ENCODE assay signal across 20 cellular contexts in genomic region chr18:11392292-11392691, GRCh38.
DNase-seq lines count a peak whose midpoint lies in the region; ATAC-seq and TF ChIP-seq lines count a peak whose summit lies in the region.
"Had no signal": no experiment of that assay in that cellular context is flagged by ENCODE, and none has a peak within 500 bp of the region (broad histone marks: within the 10 kb centered on the region; RNA-seq: fewer than 3 reads in every experiment).

No MANE protein-coding gene starts in this region.

- peak; percentile 71 for DNase-seq in DMS53 (lab: John Stamatoyannopoulos, UW)
- peak; percentile 22 for DNase-seq in HT-29 (ENCODE audit: low spot score)
- DNase-seq in WTC11 (ENCODE audit: low spot score), result no peak
- DNase-seq in iPS-NIHi11 (ENCODE audit: low spot score), result peak; percentile 61
- no peak for DNase-seq in tibial nerve (ENCODE audit: low spot score in 2 of 2)
- DNase-seq in activated naive CD8-positive, alpha-beta T cell treated with anti-CD3 and anti-CD28 coated beads for 36 hours, result no peak
- no peak for DNase-seq in NCI-H2107 (lab: John Stamatoyannopoulos, UW)
- DNase-seq: activated CD4-positive, alpha-beta T cell treated with anti-CD3 and anti-CD28 coated beads for 1 hour; activated CD8-positive, alpha-beta memory T cell treated with anti-CD3 and anti-CD28 coated beads, Interleukin-2, amount 10 ng/mL, durations not matched to agents 7 days and 5 days; activated effector memory CD4-positive, alpha-beta T cell treated with anti-CD3 and anti-CD28 coated beads, Interleukin-2, amount 50 U/mL, for 16 hours; CD8-positive, alpha-beta memory T cell; GF-D8; HFFc6; islet precursor cell; NCI-H2081 treated with DMSO at 0.1 percent for 48 hours; SHP77; stimulated activated naive CD8-positive, alpha-beta T cell treated with anti-CD3 and anti-CD28 coated beads, Interleukin-15, amount 100 ng/mL, for 72 hours had no signal

- H3K36me3 Mint-ChIP-seq in WTC11, result no peaks in the 10 kb centered on the region
- H3K36me3 Mint-ChIP-seq in activated naive CD8-positive, alpha-beta T cell treated with anti-CD3 and anti-CD28 coated beads for 36 hours, result no peaks in the 10 kb centered on the region
- H3K36me3 Mint-ChIP-seq: activated CD8-positive, alpha-beta memory T cell treated with anti-CD3 and anti-CD28 coated beads, Interleukin-2, amount 10 ng/mL, durations not matched to agents 7 days and 5 days; CD8-positive, alpha-beta memory T cell had no signal

- no peak for TF ChIP-seq EP300 in tibial nerve (IDR thresholded peaks at IDR 0.05)

- H3K27ac Mint-ChIP-seq in WTC11, result no peak overlapping the region
- H3K27ac Mint-ChIP-seq in activated naive CD8-positive, alpha-beta T cell treated with anti-CD3 and anti-CD28 coated beads for 36 hours, result no peak overlapping the region
- H3K27ac Mint-ChIP-seq: activated CD8-positive, alpha-beta memory T cell treated with anti-CD3 and anti-CD28 coated beads, Interleukin-2, amount 10 ng/mL, durations not matched to agents 7 days and 5 days; CD8-positive, alpha-beta memory T cell; HFFc6; stimulated activated naive CD8-positive, alpha-beta T cell treated with anti-CD3 and anti-CD28 coated beads, Interleukin-15, amount 100 ng/mL, for 72 hours had no signal

- no peak for TF ChIP-seq POLR2A in tibial nerve (IDR thresholded peaks at IDR 0.05)

- peaks cover 23% of the 10 kb centered on the region for H3K4me1 Mint-ChIP-seq in WTC11
- H3K4me1 Mint-ChIP-seq in activated naive CD8-positive, alpha-beta T cell treated with anti-CD3 and anti-CD28 coated beads for 36 hours, result no peaks in the 10 kb centered on the region
- H3K4me1 Mint-ChIP-seq: activated CD8-positive, alpha-beta memory T cell treated with anti-CD3 and anti-CD28 coated beads, Interleukin-2, amount 10 ng/mL, durations not matched to agents 7 days and 5 days; CD8-positive, alpha-beta memory T cell; stimulated activated naive CD8-positive, alpha-beta T cell treated with anti-CD3 and anti-CD28 coated beads, Interleukin-15, amount 100 ng/mL, for 72 hours had no signal

- TF ChIP-seq CTCF in WTC11 (IDR thresholded peaks at IDR 0.05) (no peak), tibial nerve (IDR thresholded peaks at IDR 0.05) (no peak)

- ATAC-seq in WTC11, result peak; percentile 71
- no peak for ATAC-seq in HG03342 (IDR thresholded peaks at IDR 0.05; ENCODE audit: unreplicated experiment)
- ATAC-seq: activated CD8-positive, alpha-beta memory T cell treated with anti-CD3 and anti-CD28 coated beads, Interleukin-2, amount 10 ng/mL, durations not matched to agents 7 days and 5 days; gastroesophageal sphincter; stimulated activated naive CD8-positive, alpha-beta T cell treated with anti-CD3 and anti-CD28 coated beads, Interleukin-15, amount 100 ng/mL, for 72 hours had no signal

- 83 to 87% methylated on average over 6 of the region's 6 CpGs for WGBS in tibial nerve, 2 donors

- no peaks in the 10 kb centered on the region for H3K27me3 ChIP-seq in tibial nerve
- H3K27me3 ChIP-seq: gastroesophageal sphincter had no signal

- no peaks in the 10 kb centered on the region for H3K36me3 ChIP-seq in tibial nerve
- H3K36me3 ChIP-seq: gastroesophageal sphincter had no signal

- H3K4me3 ChIP-seq in tibial nerve, result no peak overlapping the region
- H3K4me3 ChIP-seq: gastroesophageal sphincter had no signal

- H3K27me3 Mint-ChIP-seq in WTC11 (ENCODE audit: low read depth), result no peaks in the 10 kb centered on the region; the same call in 1 of the 2 replicates
- no peaks in the 10 kb centered on the region for H3K27me3 Mint-ChIP-seq in activated naive CD8-positive, alpha-beta T cell treated with anti-CD3 and anti-CD28 coated beads for 36 hours
- H3K27me3 Mint-ChIP-seq: stimulated activated naive CD8-positive, alpha-beta T cell treated with anti-CD3 and anti-CD28 coated beads, Interleukin-15, amount 100 ng/mL, for 72 hours had no signal

- POLR2A ChIA-PET in WTC11 (lab: Charles Lee), result no interaction called here

- CTCF ChIA-PET in WTC11 (lab: Charles Lee), result no interaction called here

- no peaks in the 10 kb centered on the region for H3K9me3 ChIP-seq in tibial nerve
- H3K9me3 ChIP-seq: gastroesophageal sphincter had no signal

- no peaks in the 10 kb centered on the region for H3K9me3 Mint-ChIP-seq in WTC11
- no peaks in the 10 kb centered on the region for H3K9me3 Mint-ChIP-seq in activated naive CD8-positive, alpha-beta T cell treated with anti-CD3 and anti-CD28 coated beads for 36 hours
- H3K9me3 Mint-ChIP-seq: HFFc6, nephron had no signal

- H3K4me1 ChIP-seq in tibial nerve, result peaks cover 0 to 13% (median 0%) of the 10 kb centered on the region in 4 donors
- H3K4me1 ChIP-seq: gastroesophageal sphincter had no signal

- no peak overlapping the region for H3K4me3 Mint-ChIP-seq in WTC11
- no peak overlapping the region for H3K4me3 Mint-ChIP-seq in activated naive CD8-positive, alpha-beta T cell treated with anti-CD3 and anti-CD28 coated beads for 36 hours
- H3K4me3 Mint-ChIP-seq: activated CD8-positive, alpha-beta memory T cell treated with anti-CD3 and anti-CD28 coated beads, Interleukin-2, amount 10 ng/mL, durations not matched to agents 7 days and 5 days; CD8-positive, alpha-beta memory T cell; nephron; stimulated activated naive CD8-positive, alpha-beta T cell treated with anti-CD3 and anti-CD28 coated beads, Interleukin-15, amount 100 ng/mL, for 72 hours had no signal

- H3K27ac ChIP-seq in tibial nerve, result no peak overlapping the region
- H3K27ac ChIP-seq: gastroesophageal sphincter had no signal

TF ChIP-seq in WTC11, 78 proteins besides CTCF, POLR2A, EP300 and RAD21:
- no peak for TF ChIP-seq CREM (CRISPR knock-in tag; IDR thresholded peaks at IDR 0.05)
- TF ChIP-seq USF2 (CRISPR knock-in tag; IDR thresholded peaks at IDR 0.05), result peak; percentile 88
- peak; percentile 70 for TF ChIP-seq USF1 (CRISPR knock-in tag; IDR thresholded peaks at IDR 0.05)
- TF ChIP-seq JAZF1 (CRISPR knock-in tag; IDR thresholded peaks at IDR 0.05), result no peak

Comparison
In these comparisons a context has a peak if more than half of its experiments do, and no peak if none do; other contexts are left out.
1. DNase-seq: peak in DMS53 (single experiment), HT-29 (single experiment) and iPS-NIHi11 (single experiment); none in WTC11 (single experiment), tibial nerve (0 of 2), activated naive CD8-positive, alpha-beta T cell treated with anti-CD3 and anti-CD28 coated beads for 36 hours (single experiment) and NCI-H2107 (single experiment).